In genomic region chr1:113931456-113931855, GRCh38 we compare ENCODE assay signal across 8 cellular contexts. TPM values are rescaled to one million over a fixed set of nuclear protein-coding genes. Genes with fewer than 3 reads are reported as not detected.
DNase-seq lines count a peak whose midpoint lies in the region; ATAC-seq, FAIRE-seq and TF ChIP-seq lines count a peak whose summit lies in the region.

No MANE protein-coding gene starts in this region.

- peaks cover 6 to 75% (median 40%) of the 10 kb centered on the region in 12 donors for H3K4me1 ChIP-seq in heart left ventricle
- peaks cover 9% of the 10 kb centered on the region; the same call in 1 of the 2 replicates for H3K4me1 ChIP-seq in iPS-20b (ENCODE audit: insufficient read depth, low read length)
- peaks cover 0 to 61% (median 43%) of the 10 kb centered on the region in 4 donors for H3K4me1 ChIP-seq in tibial nerve

- WGBS in heart left ventricle, 4 donors: 23 to 38% (median 29%) methylated on average over 3 of the region's 3 CpGs
- 14 to 15% methylated on average over 3 of the region's 3 CpGs for WGBS in tibial nerve, 2 donors

- no peak for TF ChIP-seq POLR2A in heart left ventricle (IDR thresholded peaks at IDR 0.05)
- TF ChIP-seq POLR2A in tibial nerve (IDR thresholded peaks at IDR 0.05): no peak

- H3K27me3 ChIP-seq in heart left ventricle: no peaks in the 10 kb centered on the region
- peaks cover 4% of the 10 kb centered on the region; the same call in 1 of the 2 replicates for H3K27me3 ChIP-seq in iPS-20b (ENCODE audit: insufficient read depth, low read length)
- no peaks in the 10 kb centered on the region for H3K27me3 ChIP-seq in tibial nerve

- H3K4me1 Mint-ChIP-seq in activated CD4-positive, alpha-beta memory T cell treated with anti-CD3 and anti-CD28 coated beads for 36 hours (ENCODE audit: low read depth): peaks cover 64% of the 10 kb centered on the region

- POLR2A ChIA-PET in activated CD4-positive, alpha-beta memory T cell treated with anti-CD3 and anti-CD28 coated beads for 36 hours (lab: Charles Lee): interaction anchor here (1.0 to 4.1 kb wide), 14 partner anchors 9 to 1314 kb away, joined by 3 to 137 read pairs (median 6); partner anchors contain the start of genes AP4B1, DCLRE1B and RSBN1

- no peak for DNase-seq in heart left ventricle
- no peak for DNase-seq in Right ventricle myocardium inferior (ENCODE audit: missing footprints)
- DNase-seq in activated CD4-positive, alpha-beta memory T cell treated with anti-CD3 and anti-CD28 coated beads for 36 hours: no peak
- no peak for DNase-seq in tibial nerve (ENCODE audit: low spot score in 2 of 2)
- DNase-seq in HTR-8/SVneo (ENCODE audit: insufficient read length, low spot score): no peak
- no peak for DNase-seq in T-helper 9 cell
- DNase-seq in NCI-H1092 (lab: John Stamatoyannopoulos, UW): no peak

- no peak for TF ChIP-seq CTCF in heart left ventricle (IDR thresholded peaks at IDR 0.05)
- no peak for TF ChIP-seq CTCF in tibial nerve (IDR thresholded peaks at IDR 0.05)

- H3K27ac ChIP-seq in heart left ventricle: peak overlapping the region in 6 of 12 donors; percentile 2 to 98 (median 96)
- H3K27ac ChIP-seq in iPS-20b (ENCODE audit: low read length): no peak overlapping the region
- H3K27ac ChIP-seq in tibial nerve: peak overlapping the region in 3 of 4 donors; percentile 90 to 98 (median 97)

- H3K27me3 Mint-ChIP-seq in activated CD4-positive, alpha-beta memory T cell treated with anti-CD3 and anti-CD28 coated beads for 36 hours: no peaks in the 10 kb centered on the region

- peak overlapping the region; percentile 94 for H3K4me3 Mint-ChIP-seq in activated CD4-positive, alpha-beta memory T cell treated with anti-CD3 and anti-CD28 coated beads for 36 hours

- H3K36me3 Mint-ChIP-seq in activated CD4-positive, alpha-beta memory T cell treated with anti-CD3 and anti-CD28 coated beads for 36 hours: peaks cover 21% of the 10 kb centered on the region

- ATAC-seq in heart left ventricle: no peak
- no peak for ATAC-seq in Right ventricle myocardium inferior

- no peak overlapping the region for H3K9ac ChIP-seq in iPS-20b (ENCODE audit: low read depth, low read length)

- H3K36me3 ChIP-seq in heart left ventricle (no peaks in the 10 kb centered on the region), iPS-20b (ENCODE audit: insufficient read depth, low read depth, low read length) (no peaks in the 10 kb centered on the region), tibial nerve (no peaks in the 10 kb centered on the region)

- CTCF ChIA-PET in activated CD4-positive, alpha-beta memory T cell treated with anti-CD3 and anti-CD28 coated beads for 36 hours (lab: Charles Lee): interaction anchor here (1.1 to 4.5 kb wide), 7 partner anchors 9 to 351 kb away, joined by 3 to 54 read pairs (median 10); partner anchors contain the start of genes AP4B1 and DCLRE1B

- no peak for FAIRE-seq in HTR-8/SVneo (lab: Jason Lieb, UNC)

- no peaks in the 10 kb centered on the region for H3K9me3 Mint-ChIP-seq in activated CD4-positive, alpha-beta memory T cell treated with anti-CD3 and anti-CD28 coated beads for 36 hours

- H3K27ac Mint-ChIP-seq in activated CD4-positive, alpha-beta memory T cell treated with anti-CD3 and anti-CD28 coated beads for 36 hours: peak overlapping the region; percentile 98

- intact Hi-C loops in heart left ventricle (cut with DNase I): no loop called here
- intact Hi-C loops in Right ventricle myocardium inferior (cut with DNase I): no loop called here
- intact Hi-C loops in activated CD4-positive, alpha-beta memory T cell treated with anti-CD3 and anti-CD28 coated beads for 36 hours (cut with micrococcal nuclease): loop anchor here (2.0 to 10.0 kb wide), 6 partner anchors 15 to 823 kb away; partner anchors contain the start of genes CSDE1, MAGI3, OLFML3 and PHTF1

- H3K4me3 ChIP-seq in heart left ventricle: peak overlapping the region in 9 of 12 donors; percentile 73 to 99 (median 94)
- peak overlapping the region; percentile 92; the same call in 1 of the 2 replicates for H3K4me3 ChIP-seq in iPS-20b (ENCODE audit: low read length)
- peak overlapping the region in 2 of 4 donors; percentile 14 to 90 for H3K4me3 ChIP-seq in tibial nerve

- TF ChIP-seq EP300 in tibial nerve (IDR thresholded peaks at IDR 0.05): no peak

- H3K9me3 ChIP-seq in heart left ventricle (peaks cover 0 to 4% (median 0%) of the 10 kb centered on the region in 12 donors), iPS-20b (ENCODE audit: insufficient read depth, low read depth, low read length) (no peaks in the 10 kb centered on the region), tibial nerve (no peaks in the 10 kb centered on the region)

RNA-seq across cellular contexts. Expression of gene HIPK1, which starts 2.3 kb away (rescaled TPM):
- total RNA-seq in heart left ventricle (100 to 1,000 TPM in 1 of 9 donors, 10 to 100 TPM in 8; 41.8 to 102 (median 62.7) TPM), Right ventricle myocardium inferior (50.3 TPM), tibial nerve (10 to 100 TPM; 42.3 to 63.4 (median 53.0) TPM)
- polyA plus RNA-seq in heart left ventricle: 10 to 100 TPM in 1 of 2 donors, 1 to 10 TPM in 1; 7.0 to 24.9 TPM
- 10 to 100 TPM; 55.3 to 55.7 TPM for total RNA-seq in activated CD4-positive, alpha-beta memory T cell treated with anti-CD3 and anti-CD28 coated beads for 36 hours

RNA-seq across cellular contexts. Expression of gene DCLRE1B, which starts 26.3 kb away (rescaled TPM):
- total RNA-seq in heart left ventricle (1 to 10 TPM; 1.2 to 6.0 (median 2.2) TPM), Right ventricle myocardium inferior (2.4 TPM), tibial nerve (1 to 10 TPM; 3.5 to 7.2 (median 4.3) TPM)
- polyA plus RNA-seq in heart left ventricle: 1 to 10 TPM in 1 of 2 donors, under 1 TPM in 1; 0.38 to 2.8 TPM
- 10 to 100 TPM; 19.4 to 19.6 TPM for total RNA-seq in activated CD4-positive, alpha-beta memory T cell treated with anti-CD3 and anti-CD28 coated beads for 36 hours

RNA-seq across cellular contexts. Expression of gene AP4B1, which starts 26.9 kb away (rescaled TPM):
- total RNA-seq in heart left ventricle (10 to 100 TPM in 6 of 9 donors, 1 to 10 TPM in 3; 7.3 to 17.2 (median 10.8) TPM), Right ventricle myocardium inferior (12.2 TPM), tibial nerve (10 to 100 TPM; 22.1 to 39.9 (median 34.5) TPM)
- polyA plus RNA-seq in heart left ventricle: 1 to 10 TPM; 7.5 to 9.4 TPM
- total RNA-seq in activated CD4-positive, alpha-beta memory T cell treated with anti-CD3 and anti-CD28 coated beads for 36 hours: 10 to 100 TPM; 41.4 to 42.2 TPM

RNA-seq across cellular contexts. Expression of gene BCL2L15, which starts 44.1 kb away (rescaled TPM):
- total RNA-seq in heart left ventricle (under 1 TPM in 4 of 9 donors, not detected in 5; 0.07 to 0.61 (median 0.38) TPM), Right ventricle myocardium inferior (not detected), tibial nerve (under 1 TPM; 0.22 to 0.63 (median 0.35) TPM)
- polyA plus RNA-seq in heart left ventricle: under 1 TPM; 0.01 to 0.08 TPM
- total RNA-seq in activated CD4-positive, alpha-beta memory T cell treated with anti-CD3 and anti-CD28 coated beads for 36 hours: under 1 TPM; 0.22 to 0.93 TPM

RNA-seq across cellular contexts. Expression of gene OLFML3, which starts 47.8 kb away (rescaled TPM):
- 10 to 100 TPM in 7 of 9 donors, 1 to 10 TPM in 2; 5.3 to 27.2 (median 13.5) TPM for total RNA-seq in heart left ventricle
- 1 to 10 TPM; 5.1 to 7.8 TPM for polyA plus RNA-seq in heart left ventricle
- 13.8 TPM for total RNA-seq in Right ventricle myocardium inferior
- total RNA-seq in activated CD4-positive, alpha-beta memory T cell treated with anti-CD3 and anti-CD28 coated beads for 36 hours: under 1 TPM in 1 of 2 experiments, not detected in 1; 0.21 TPM
- total RNA-seq in tibial nerve: 100 to 1,000 TPM in 1 of 4 donors, 10 to 100 TPM in 3; 19.2 to 168 (median 50.0) TPM
